Comparison of ENCODE assay signal across 13 cellular contexts in the genomic region with DNA sequence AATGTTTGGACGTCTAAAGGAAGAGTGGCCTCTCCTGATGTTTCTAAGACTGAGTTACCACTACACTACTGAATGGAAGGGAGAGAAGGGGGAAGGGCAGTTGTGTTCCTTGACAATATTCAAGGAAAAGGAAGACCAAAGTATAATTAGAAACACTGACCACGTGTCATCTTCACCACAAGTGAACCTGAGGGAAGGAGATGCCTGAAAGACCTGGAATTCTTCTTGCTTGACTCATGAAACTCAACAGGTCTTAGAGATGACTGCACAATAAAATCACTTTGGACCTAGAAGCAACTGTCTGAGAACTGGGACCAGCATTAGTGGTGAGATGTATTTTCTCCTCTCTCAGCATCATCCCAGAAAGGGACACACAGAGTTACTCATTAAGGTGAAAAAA. TPM values are rescaled to one million over a fixed set of nuclear protein-coding genes. Genes with fewer than 3 reads are reported as not detected.
DNase-seq lines count a peak whose midpoint lies in the region; ATAC-seq, FAIRE-seq and TF ChIP-seq lines count a peak whose summit lies in the region.
"Had no signal": no experiment of that assay in that cellular context is flagged by ENCODE, and none has a peak within 500 bp of the region (broad histone marks: within the 10 kb centered on the region; RNA-seq: fewer than 3 reads in every experiment).

No MANE protein-coding gene starts in this region.

- H3K36me3 Mint-ChIP-seq in WTC11, result no peaks in the 10 kb centered on the region
- H3K36me3 Mint-ChIP-seq: activated naive CD8-positive, alpha-beta T cell had no signal

- peaks cover 22% of the 10 kb centered on the region for H3K4me1 ChIP-seq in A549

- no peak overlapping the region for H3K4me3 ChIP-seq in A549
- H3K4me3 ChIP-seq: lung had no signal

- no peaks in the 10 kb centered on the region for H3K9me3 ChIP-seq in A549

- peak; percentile 54 for FAIRE-seq in A549 (lab: Jason Lieb, UNC)

- H3K4me2 ChIP-seq in A549, result peak overlapping the region; percentile 60

- no peaks in the 10 kb centered on the region for H3K9me3 Mint-ChIP-seq in WTC11

- CTCF ChIA-PET in A549 (lab: Yijun Ruan, JAX), result interaction anchor here (0.6 to 1.5 kb wide), 3 partner anchors 78 to 95 kb away, joined by 3 to 5 read pairs (median 3); no protein-coding TSS in a partner anchor
- CTCF ChIA-PET in WTC11 (lab: Charles Lee), result interaction anchor here (0.8 to 1.2 kb wide), 2 partner anchors 24 to 40 kb away, joined by 3 read pairs; no protein-coding TSS in a partner anchor
- CTCF ChIA-PET in GM10248 (lab: Yijun Ruan, JAX), result no interaction called here

- no peak for TF ChIP-seq RAD21 in A549 (conservative IDR thresholded peaks at IDR 0.05 in 1 of 2, IDR thresholded peaks at IDR 0.05 in 1 of 2)

- no peak overlapping the region for H3K4me3 Mint-ChIP-seq in WTC11
- H3K4me3 Mint-ChIP-seq: activated naive CD8-positive, alpha-beta T cell had no signal

- H3K27ac ChIP-seq in A549, result peak overlapping the region in 1 of 2 experiments; percentile 50; a peak in 2 of 6 replicates

- POLR2A ChIA-PET in A549 (lab: Yijun Ruan, JAX) (no interaction called here), WTC11 (lab: Charles Lee) (interaction anchor here (0.6 kb wide), 1 partner anchor 144 kb away, joined by 4 read pairs; no protein-coding TSS in a partner anchor), GM10248 (lab: Yijun Ruan, JAX) (no interaction called here)

- H3K27ac Mint-ChIP-seq in WTC11, result peak overlapping the region; percentile 86
- H3K27ac Mint-ChIP-seq: activated naive CD8-positive, alpha-beta T cell had no signal

- DNase-seq in A549 (ENCODE audit: low read depth in 1 of 2, low spot score in 1 of 2) (peak in 1 of 2 experiments; percentile 39), HPDE6-E6E7 (ENCODE audit: extremely low spot score) (peak; percentile 58), WTC11 (ENCODE audit: low spot score) (no peak), kidney tubule cell (ENCODE audit: low spot score) (peak; percentile 98), OCI-M2 (lab: John Stamatoyannopoulos, UW; ENCODE audit: unreplicated experiment) (no peak), GM10248 (ENCODE audit: extremely low spot score) (no peak)
- DNase-seq in activated naive CD4-positive, alpha-beta T cell (lab: John Stamatoyannopoulos, UW), result no peak
- DNase-seq: NCI-H1048, nucleus accumbens, substantia nigra had no signal

- ATAC-seq in A549 (peak; percentile 19 to 67; a peak in 4 of 6 replicates), WTC11 (no peak), HG03442 (IDR thresholded peaks at IDR 0.05; ENCODE audit: unreplicated experiment) (no peak)

- peaks cover 60% of the 10 kb centered on the region for H3K4me1 Mint-ChIP-seq in WTC11

- TF ChIP-seq CTCF in A549 (IDR thresholded peaks at IDR 0.05), result no peak
- no peak for TF ChIP-seq CTCF in WTC11 (IDR thresholded peaks at IDR 0.05)
- no peak for TF ChIP-seq CTCF in GM10248 (IDR thresholded peaks at IDR 0.05; ENCODE audit: control extremely low read depth, extremely low read depth, low read depth, missing control alignments)

- TF ChIP-seq POLR2A in A549 (IDR thresholded peaks at IDR 0.05; ENCODE audit: low read length), result no peak

- WGBS in A549 (ENCODE audit: missing lambda C conversion rate), result 35% methylated on average over 2 of the region's 2 CpGs

- no peak for TF ChIP-seq EP300 in A549 (IDR thresholded peaks at IDR 0.05)

- H3K27me3 Mint-ChIP-seq in WTC11 (ENCODE audit: low read depth), result no peaks in the 10 kb centered on the region

TF ChIP-seq in A549, 52 proteins besides CTCF, POLR2A, EP300 and RAD21:
- TF ChIP-seq HEYL (CRISPR knock-in tag; IDR thresholded peaks at IDR 0.05), result no peak
- TF ChIP-seq EHMT2 (IDR thresholded peaks at IDR 0.05; ENCODE audit: low read depth), result no peak
- no peak for TF ChIP-seq GATA3 (IDR thresholded peaks at IDR 0.05; ENCODE audit: borderline replicate concordance)
- TF ChIP-seq ZC3H11A (IDR thresholded peaks at IDR 0.05), result no peak
- no peak for TF ChIP-seq ZNF302 (CRISPR knock-in tag; IDR thresholded peaks at IDR 0.05)
- no peak for TF ChIP-seq ZFP36 (IDR thresholded peaks at IDR 0.05; ENCODE audit: borderline replicate concordance, partially characterized antibody)
- no peak for TF ChIP-seq FOSL2 (IDR thresholded peaks at IDR 0.05)
- TF ChIP-seq FOSL2 (CRISPR knock-in tag; IDR thresholded peaks at IDR 0.05), result peak; percentile 18; the same call in 1 of the 2 replicates

TF ChIP-seq in WTC11, 78 proteins besides CTCF, POLR2A, EP300 and RAD21 (continues in another document):
- TF ChIP-seq ZNF425 (CRISPR knock-in tag; conservative IDR thresholded peaks at IDR 0.05) (no peak), ZNF138 (CRISPR knock-in tag; conservative IDR thresholded peaks at IDR 0.05) (no peak), PRDM15 (CRISPR knock-in tag; IDR thresholded peaks at IDR 0.05) (no peak), FOXP4 (CRISPR knock-in tag; IDR thresholded peaks at IDR 0.05) (no peak), FOXK1 (CRISPR knock-in tag; IDR thresholded peaks at IDR 0.05) (no peak), ESRRA (CRISPR knock-in tag; IDR thresholded peaks at IDR 0.05; ENCODE audit: borderline replicate concordance) (no peak)
- TF ChIP-seq, protein P1, sequence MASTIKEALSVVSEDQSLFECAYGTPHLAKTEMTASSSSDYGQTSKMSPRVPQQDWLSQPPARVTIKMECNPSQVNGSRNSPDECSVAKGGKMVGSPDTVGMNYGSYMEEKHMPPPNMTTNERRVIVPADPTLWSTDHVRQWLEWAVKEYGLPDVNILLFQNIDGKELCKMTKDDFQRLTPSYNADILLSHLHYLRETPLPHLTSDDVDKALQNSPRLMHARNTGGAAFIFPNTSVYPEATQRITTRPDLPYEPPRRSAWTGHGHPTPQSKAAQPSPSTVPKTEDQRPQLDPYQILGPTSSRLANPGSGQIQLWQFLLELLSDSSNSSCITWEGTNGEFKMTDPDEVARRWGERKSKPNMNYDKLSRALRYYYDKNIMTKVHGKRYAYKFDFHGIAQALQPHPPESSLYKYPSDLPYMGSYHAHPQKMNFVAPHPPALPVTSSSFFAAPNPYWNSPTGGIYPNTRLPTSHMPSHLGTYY (CRISPR knock-in tag; IDR thresholded peaks at IDR 0.05), result no peak

RNA-seq across cellular contexts. Expression of gene PTPN14, which starts 56.7 kb away (rescaled TPM):
- polyA plus RNA-seq in A549 (2011; rRNA removed) (9.9 and 10.0 TPM in 2 replicates), A549 (2017; fragmentation: RNase III; extraction: RNeasy Plus Mini Kit Qiagen cat#74134 plus additional on column Dnase treatment) (9.2 to 13.0 TPM (median 10.3 TPM) in 3 replicates)
- 5.7 and 7.5 TPM in 2 replicates for polyA plus RNA-seq in A549 (2012; cell fraction: cytosol; rRNA removed)
- 9.2 and 11.5 TPM in 2 replicates for polyA plus RNA-seq in A549 (2012; cell fraction: nucleus; rRNA removed)
- 30.7 and 38.9 TPM in 2 replicates for polyA minus RNA-seq in A549 (2011; rRNA and poly(A)+ RNA removed)
- 83.3 to 88.4 TPM (median 86.4 TPM) in 3 replicates for total RNA-seq in WTC11 (2021)

Comparison
In these comparisons a context has a peak if more than half of its experiments do, and no peak if none do; other contexts are left out.
1. ATAC-seq: peak in A549 (2 of 2); none in WTC11 (single experiment) and HG03442 (single experiment).
2. DNase-seq: peak in HPDE6-E6E7 (single experiment) and kidney tubule cell (single experiment); none in WTC11 (single experiment), activated naive CD4-positive, alpha-beta T cell (0 of 4), OCI-M2 (single experiment) and GM10248 (single experiment).